ENCODE assay signal across 9 cellular contexts in genomic region chr11:134411887-134412507, GRCh38. TPM values are rescaled to one million over a fixed set of nuclear protein-coding genes. Genes with fewer than 3 reads are reported as not detected.
DNase-seq lines count a peak whose midpoint lies in the region; TF ChIP-seq lines count a peak whose summit lies in the region.
"Had no signal": no experiment of that assay in that cellular context is flagged by ENCODE, and none has a peak within 500 bp of the region (broad histone marks: within the 10 kb centered on the region; RNA-seq: fewer than 3 reads in every experiment).

Gene B3GAT1 (minus strand): TSS chr11:134412242. CDS start chr11:134387659, 24,583 bp downstream.

- H2AFZ ChIP-seq in Karpas-422 (ENCODE audit: low read length) = no peak within 1 kb of the TSS

- H3K27me3 Mint-ChIP-seq in activated naive CD4-positive, alpha-beta T cell treated with anti-CD3 and anti-CD28 coated beads, Interleukin-2, amount 50 U/mL, for 24 hours = peaks cover 48% of the 10 kb centered on the region

- peak; percentile 5 for DNase-seq in activated naive CD4-positive, alpha-beta T cell treated with Interleukin-2 at 50 U/mL for 16 hours
- no peak for DNase-seq in activated naive CD4-positive, alpha-beta T cell treated with anti-CD3 and anti-CD28 coated beads, Interleukin-2, amount 50 U/mL, for 16 hours
- DNase-seq in left kidney (ENCODE audit: low read depth, low spot score) (peak; percentile 53), thyroid gland (peak; percentile 17 to 20), inferior parietal cortex (ENCODE audit: extremely low spot score) (no peak), Karpas-422 (no peak)
- DNase-seq in stimulated activated CD8-positive, alpha-beta memory T cell treated with anti-CD3 and anti-CD28 coated beads, Interleukin-4, amount 100 ng/mL, for 48 hours = no peak

- H3K27ac ChIP-seq in thyroid gland (no peak within 1 kb of the TSS), Karpas-422 (ENCODE audit: low read length) (no peak within 1 kb of the TSS)

- H3K9me2 ChIP-seq in Karpas-422 (replicated peaks; ENCODE audit: insufficient read depth, low read length) = no peaks in the 10 kb centered on the region

- H3K4me3 ChIP-seq in thyroid gland (replicated peaks in 1 of 3) = peak within 1 kb of the TSS in 2 of 3 donors; percentile 21 to 47
- H3K4me3 ChIP-seq in Karpas-422 (ENCODE audit: low read length) = no peak within 1 kb of the TSS

- H3K9me3 ChIP-seq in thyroid gland = no peaks in the 10 kb centered on the region
- H3K9me3 ChIP-seq in Karpas-422 (ENCODE audit: low read length) = no peaks in the 10 kb centered on the region

- intact Hi-C loops in thyroid gland (cut with DNase I) = no loop called here

- no peak within 1 kb of the TSS for H3K4me2 ChIP-seq in Karpas-422 (ENCODE audit: low read depth, low read length, poor library complexity, severe bottlenecking)

- H3K9ac ChIP-seq in Karpas-422 (ENCODE audit: low read length) = no peak within 1 kb of the TSS

- H3K27ac Mint-ChIP-seq in activated naive CD4-positive, alpha-beta T cell treated with anti-CD3 and anti-CD28 coated beads, Interleukin-2, amount 50 U/mL, for 24 hours = no peak within 1 kb of the TSS
- H3K27ac Mint-ChIP-seq: dendritic cell treated with granulocyte-macrophage colony-stimulating factor and Interleukin-4, amounts not matched to agents 40 ng/mL and 50 ng/mL, for 4 days had no signal

- peak within 1 kb of the TSS; percentile 58 for H3K4me3 Mint-ChIP-seq in activated naive CD4-positive, alpha-beta T cell treated with anti-CD3 and anti-CD28 coated beads, Interleukin-2, amount 50 U/mL, for 24 hours
- H3K4me3 Mint-ChIP-seq: dendritic cell treated with granulocyte-macrophage colony-stimulating factor and Interleukin-4, amounts not matched to agents 40 ng/mL and 50 ng/mL, for 4 days had no signal

- H3K4me1 ChIP-seq in thyroid gland (peaks cover 13 to 18% of the 10 kb centered on the region in 2 donors), Karpas-422 (ENCODE audit: low read length) (no peaks in the 10 kb centered on the region)

- no peaks in the 10 kb centered on the region for H3K36me3 Mint-ChIP-seq in activated naive CD4-positive, alpha-beta T cell treated with anti-CD3 and anti-CD28 coated beads, Interleukin-2, amount 50 U/mL, for 24 hours

- H3K36me3 ChIP-seq in thyroid gland = no peaks in the 10 kb centered on the region
- H3K36me3 ChIP-seq in Karpas-422 (ENCODE audit: insufficient read depth, low read length) = no peaks in the 10 kb centered on the region

- no peaks in the 10 kb centered on the region for H3K27me3 ChIP-seq in thyroid gland
- H3K27me3 ChIP-seq in Karpas-422 (ENCODE audit: low read length) = no peaks in the 10 kb centered on the region

- no peaks in the 10 kb centered on the region for H4K20me1 ChIP-seq in Karpas-422 (ENCODE audit: insufficient read depth, low read depth, low read length)

- no peaks in the 10 kb centered on the region for H3K79me2 ChIP-seq in Karpas-422 (ENCODE audit: low read length)

- no peak for TF ChIP-seq POLR2A in thyroid gland (IDR thresholded peaks at IDR 0.05)

- H3K4me1 Mint-ChIP-seq in activated naive CD4-positive, alpha-beta T cell treated with anti-CD3 and anti-CD28 coated beads, Interleukin-2, amount 50 U/mL, for 24 hours = peaks cover 16% of the 10 kb centered on the region

- WGBS in thyroid gland, 2 donors = 0% methylated on average over 6 of the region's 92 CpGs; no CpG with 5 or more reads in 1 of the 2 donors

- no peak for TF ChIP-seq CTCF in thyroid gland (IDR thresholded peaks at IDR 0.05)

- H3K9me3 Mint-ChIP-seq in activated naive CD4-positive, alpha-beta T cell treated with anti-CD3 and anti-CD28 coated beads, Interleukin-2, amount 50 U/mL, for 24 hours = no peaks in the 10 kb centered on the region
- H3K9me3 Mint-ChIP-seq: dendritic cell treated with granulocyte-macrophage colony-stimulating factor and Interleukin-4, amounts not matched to agents 40 ng/mL and 50 ng/mL, for 4 days had no signal

RNA-seq across cellular contexts. Expression of gene B3GAT1, which starts in this region (rescaled TPM):
- 1 to 10 TPM; 4.0 to 6.7 (median 5.7) TPM for total RNA-seq in thyroid gland
- total RNA-seq in Karpas-422 (2014; rRNA removed; shearing (Covaris generic); ENCODE audit: low replicate concordance) = not detected in 2 replicates

Comparison
In these comparisons a context has a peak if more than half of its experiments do, and no peak if none do; other contexts are left out.
1. DNase-seq: peak in activated naive CD4-positive, alpha-beta T cell treated with Interleukin-2 at 50 U/mL for 16 hours (single experiment), left kidney (single experiment) and thyroid gland (2 of 2); none in activated naive CD4-positive, alpha-beta T cell treated with anti-CD3 and anti-CD28 coated beads, Interleukin-2, amount 50 U/mL, for 16 hours (single experiment), inferior parietal cortex (single experiment), Karpas-422 (single experiment) and stimulated activated CD8-positive, alpha-beta memory T cell treated with anti-CD3 and anti-CD28 coated beads, Interleukin-4, amount 100 ng/mL, for 48 hours (single experiment).